Comparison of ENCODE assay signal across 14 cellular contexts in the genomic region with DNA sequence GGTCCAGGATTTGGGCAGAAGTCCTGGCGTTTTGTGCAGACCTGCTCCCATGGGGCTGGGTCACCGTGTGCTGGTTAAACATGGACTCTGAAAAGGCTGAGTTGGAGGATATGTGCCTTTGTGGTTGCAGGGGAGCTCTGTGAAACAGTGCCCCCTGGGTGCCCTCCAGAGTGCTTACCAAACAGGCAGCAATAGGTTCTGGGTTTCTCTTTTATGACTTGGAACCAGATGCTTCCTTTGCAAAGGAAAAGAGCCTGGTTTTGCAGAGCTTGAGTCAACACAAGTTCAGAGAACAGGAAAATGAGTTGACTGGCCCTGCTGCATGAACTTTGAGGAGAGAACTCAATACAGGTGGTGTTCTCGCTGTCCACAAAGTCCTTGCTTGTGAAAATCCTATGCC.
DNase-seq lines count a peak whose midpoint lies in the region; ATAC-seq and TF ChIP-seq lines count a peak whose summit lies in the region.
"Had no signal": no experiment of that assay in that cellular context is flagged by ENCODE, and none has a peak within 500 bp of the region (broad histone marks: within the 10 kb centered on the region; RNA-seq: fewer than 3 reads in every experiment).

No MANE protein-coding gene starts in this region.

- peaks cover 9 to 12% of the 10 kb centered on the region in 2 donors for H3K4me1 ChIP-seq in aorta (ENCODE audit: control insufficient read depth in 1 of 2, insufficient read depth in 2 of 2, low read length in 2 of 2)

- no peak overlapping the region for H3K9ac ChIP-seq in SU-DHL-6 (ENCODE audit: low read length)

- H3F3A ChIP-seq in SU-DHL-6 (ENCODE audit: insufficient read depth) = no peaks in the 10 kb centered on the region

- H3K27ac ChIP-seq in SU-DHL-6 (ENCODE audit: low read depth, low read length) (no peak overlapping the region), aorta (ENCODE audit: low read depth in 1 of 2, low read length in 2 of 2) (peak overlapping the region; percentile 2 to 74)

- intact Hi-C loops in left ventricle myocardium superior (cut with micrococcal nuclease) (loop anchor here (10.0 kb wide), 1 partner anchor 51 kb away; no protein-coding TSS in a partner anchor), aorta (cut with DNase I) (no loop called here)

- H3K79me2 ChIP-seq in SU-DHL-6 (ENCODE audit: insufficient read depth, low read length) = no peaks in the 10 kb centered on the region

- WGBS in aorta, 2 donors = 42 to 48% methylated on average over 3 of the region's 3 CpGs

- ATAC-seq in stimulated activated naive CD8-positive, alpha-beta T cell treated with anti-CD3 and anti-CD28 coated beads, Interleukin-15, amount 100 ng/mL, for 72 hours = peak; percentile 64
- no peak for ATAC-seq in stimulated activated naive CD8-positive, alpha-beta T cell treated with anti-CD3 and anti-CD28 coated beads, Interleukin-15, Interleukin-2, amounts not matched to agents 100 U/mL and 50 U/mL, for 24 hours
- ATAC-seq in left ventricle myocardium superior (no peak), aorta (ENCODE audit: low FRiP score) (no peak), HG02678 (IDR thresholded peaks at IDR 0.05; ENCODE audit: unreplicated experiment) (no peak)
- ATAC-seq in stimulated activated memory B cell treated with anti-CD40 and anti-IgM and Interleukin-4, amounts not matched to agents 10 μg/mL and 1 μg/mL and 100 μg/mL, for 72 hours = no peak

- H3K4me2 ChIP-seq in SU-DHL-6 (ENCODE audit: low read depth, low read length, poor library complexity, severe bottlenecking) = no peak overlapping the region

- no peaks in the 10 kb centered on the region for H3K9me3 Mint-ChIP-seq in stimulated activated naive CD8-positive, alpha-beta T cell treated with anti-CD3 and anti-CD28 coated beads, Interleukin-15, amount 100 ng/mL, for 72 hours
- H3K9me3 Mint-ChIP-seq in stimulated activated memory B cell treated with anti-CD40 and anti-IgM and Interleukin-4, amounts not matched to agents 10 μg/mL and 1 μg/mL and 100 μg/mL, for 72 hours = no peaks in the 10 kb centered on the region

- H4K20me1 ChIP-seq in SU-DHL-6 (ENCODE audit: low read depth, low read length) = no peaks in the 10 kb centered on the region

- no peaks in the 10 kb centered on the region for H3K36me3 Mint-ChIP-seq in stimulated activated memory B cell treated with anti-CD40 and anti-IgM and Interleukin-4, amounts not matched to agents 10 μg/mL and 1 μg/mL and 100 μg/mL, for 72 hours

- H3K4me1 Mint-ChIP-seq in stimulated activated naive CD8-positive, alpha-beta T cell treated with anti-CD3 and anti-CD28 coated beads, Interleukin-15, amount 100 ng/mL, for 72 hours = peaks cover 5% of the 10 kb centered on the region
- H3K4me1 Mint-ChIP-seq in stimulated activated memory B cell treated with anti-CD40 and anti-IgM and Interleukin-4, amounts not matched to agents 10 μg/mL and 1 μg/mL and 100 μg/mL, for 72 hours = no peaks in the 10 kb centered on the region
- H3K4me1 Mint-ChIP-seq: B cell had no signal

- no peaks in the 10 kb centered on the region for H3K9me2 ChIP-seq in SU-DHL-6 (replicated peaks; ENCODE audit: insufficient read depth, low read length)

- H3K4me3 Mint-ChIP-seq in stimulated activated naive CD8-positive, alpha-beta T cell treated with anti-CD3 and anti-CD28 coated beads, Interleukin-15, amount 100 ng/mL, for 72 hours = no peak overlapping the region
- H3K4me3 Mint-ChIP-seq in stimulated activated memory B cell treated with anti-CD40 and anti-IgM and Interleukin-4, amounts not matched to agents 10 μg/mL and 1 μg/mL and 100 μg/mL, for 72 hours = no peak overlapping the region
- H3K4me3 Mint-ChIP-seq: B cell had no signal

- H3K27me3 ChIP-seq in SU-DHL-6 (ENCODE audit: low read length) = no peaks in the 10 kb centered on the region
- H3K27me3 ChIP-seq in aorta (ENCODE audit: control insufficient read depth in 1 of 2, insufficient read depth in 2 of 2, low read length in 1 of 2) = no peaks in the 10 kb centered on the region

- no peak for DNase-seq in stimulated activated naive CD8-positive, alpha-beta T cell treated with anti-CD3 and anti-CD28 coated beads, Interleukin-15, amount 100 ng/mL, for 72 hours
- no peak for DNase-seq in stimulated activated naive CD8-positive, alpha-beta T cell treated with anti-CD3 and anti-CD28 coated beads, Interleukin-15, Interleukin-2, amounts not matched to agents 100 U/mL and 50 U/mL, for 24 hours
- DNase-seq in left ventricle myocardium superior = peak; percentile 31
- DNase-seq in aorta = no peak
- no peak for DNase-seq in HCEC 1CT
- DNase-seq: activated effector memory CD4-positive, alpha-beta T cell treated with Interleukin-2 at 50 U/mL for 16 hours; hippocampal formation; midbrain; NCI-H1092 treated with DMSO at 0.1 percent for 48 hours; retina had no signal

- no peaks in the 10 kb centered on the region for H3K27me3 Mint-ChIP-seq in stimulated activated naive CD8-positive, alpha-beta T cell treated with anti-CD3 and anti-CD28 coated beads, Interleukin-15, amount 100 ng/mL, for 72 hours
- peaks cover 9% of the 10 kb centered on the region for H3K27me3 Mint-ChIP-seq in stimulated activated memory B cell treated with anti-CD40 and anti-IgM and Interleukin-4, amounts not matched to agents 10 μg/mL and 1 μg/mL and 100 μg/mL, for 72 hours

- H3K4me3 ChIP-seq in SU-DHL-6 (ENCODE audit: insufficient read depth, low read length, poor library complexity, severe bottlenecking) (no peak overlapping the region), aorta (ENCODE audit: low read length in 2 of 2) (no peak overlapping the region)

- TF ChIP-seq CTCF in SU-DHL-6 (IDR thresholded peaks at IDR 0.05; ENCODE audit: insufficient read depth, low read length, poor library complexity, severe bottlenecking) = peak; percentile 24

- H2AFZ ChIP-seq in SU-DHL-6 (ENCODE audit: low read depth, low read length, severe bottlenecking) = no peak overlapping the region

- H3K27ac Mint-ChIP-seq in stimulated activated naive CD8-positive, alpha-beta T cell treated with anti-CD3 and anti-CD28 coated beads, Interleukin-15, amount 100 ng/mL, for 72 hours = no peak overlapping the region
- H3K27ac Mint-ChIP-seq in stimulated activated memory B cell treated with anti-CD40 and anti-IgM and Interleukin-4, amounts not matched to agents 10 μg/mL and 1 μg/mL and 100 μg/mL, for 72 hours = no peak overlapping the region
- H3K27ac Mint-ChIP-seq: B cell had no signal

- no peaks in the 10 kb centered on the region for H3K9me3 ChIP-seq in SU-DHL-6 (ENCODE audit: insufficient read depth, low read length)
- no peaks in the 10 kb centered on the region for H3K9me3 ChIP-seq in aorta (ENCODE audit: control insufficient read depth, low read length)

- no peaks in the 10 kb centered on the region for H3K36me3 ChIP-seq in SU-DHL-6 (ENCODE audit: low read length)
- no peaks in the 10 kb centered on the region for H3K36me3 ChIP-seq in aorta (ENCODE audit: control insufficient read depth in 1 of 2, insufficient read depth in 2 of 2, low read length in 1 of 2)
